In the genomic region with DNA sequence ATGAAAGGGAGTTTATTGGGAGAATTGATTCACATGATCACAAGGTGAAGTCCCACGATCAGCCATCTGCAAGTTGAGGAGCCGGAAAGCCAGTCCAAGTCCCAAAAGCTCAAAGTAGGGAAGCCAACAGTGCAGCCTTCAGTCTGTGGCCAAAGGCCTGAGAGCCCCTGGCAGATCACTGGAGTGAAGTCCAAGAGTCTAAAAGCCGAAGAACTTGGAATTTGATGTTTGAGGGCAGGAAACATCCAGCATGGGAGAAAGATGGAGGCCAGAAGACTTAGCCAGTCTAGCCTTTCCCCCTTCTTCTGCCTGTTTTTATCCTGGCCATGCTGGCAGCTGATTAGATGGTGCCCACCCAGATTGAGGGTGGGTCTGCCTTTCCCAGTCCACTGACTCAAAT, we compare ENCODE assay signal across 1 cellular context.
TF ChIP-seq lines count a peak whose summit lies in the region.

No MANE protein-coding gene starts in this region.

TF ChIP-seq in HepG2, 621 proteins besides CTCF, POLR2A, EP300 and RAD21:
- TF ChIP-seq KLF6 (CRISPR knock-in tag; IDR thresholded peaks at IDR 0.05) = peak; percentile 9; the same call in 1 of the 2 replicates
- TF ChIP-seq HNF4A (CRISPR knock-in tag; IDR thresholded peaks at IDR 0.05) = peak; percentile 61
